Comparison of ENCODE assay signal across 20 cellular contexts in genomic region chr3:58006661-58007060, GRCh38. TPM values are rescaled to one million over a fixed set of nuclear protein-coding genes. Genes with fewer than 3 reads are reported as not detected.
DNase-seq lines count a peak whose midpoint lies in the region; ATAC-seq and TF ChIP-seq lines count a peak whose summit lies in the region.
"Had no signal": no experiment of that assay in that cellular context is flagged by ENCODE, and none has a peak within 500 bp of the region (broad histone marks: within the 10 kb centered on the region; RNA-seq: fewer than 3 reads in every experiment).

No MANE protein-coding gene starts in this region.

- peaks cover 47% of the 10 kb centered on the region for H3K79me2 ChIP-seq in mammary epithelial cell (ENCODE audit: insufficient read depth, low read length)

- no peak overlapping the region for H3K27ac ChIP-seq in CD4-positive, alpha-beta memory T cell (ENCODE audit: low read depth, low read length)
- H3K27ac ChIP-seq in mammary epithelial cell (ENCODE audit: insufficient read depth, low read depth, low read length): peak overlapping the region; percentile 96
- no peak overlapping the region for H3K27ac ChIP-seq in naive thymus-derived CD4-positive, alpha-beta T cell (ENCODE audit: low read depth, low read length)

- POLR2A ChIA-PET in CD4-positive, alpha-beta memory T cell (lab: Charles Lee; ENCODE audit: partially characterized antibody): no interaction called here
- POLR2A ChIA-PET in naive thymus-derived CD4-positive, alpha-beta T cell (lab: Charles Lee): no interaction called here

- no TSS peak for BruUV-seq in mammary epithelial cell (replicated peaks; lab: Mats Ljungman, UMichigan)

- no peaks in the 10 kb centered on the region for H3K9me3 Mint-ChIP-seq in CD4-positive, alpha-beta memory T cell
- H3K9me3 Mint-ChIP-seq in naive thymus-derived CD4-positive, alpha-beta T cell: no peaks in the 10 kb centered on the region
- H3K9me3 Mint-ChIP-seq: stimulated activated naive B cell treated with anti-CD40 and anti-IgM and Interleukin-4, amounts not matched to agents 10 μg/mL and 1 μg/mL and 100 μg/mL, for 72 hours had no signal

- no peak for TF ChIP-seq CTCF in mammary epithelial cell (conservative IDR thresholded peaks at IDR 0.05 in 1 of 2, IDR thresholded peaks at IDR 0.05 in 1 of 2; ENCODE audit: extremely low read depth in 1 of 2, insufficient read depth in 1 of 2, low read depth in 1 of 2, low read length in 2 of 2)

- peaks cover 11 to 35% (median 18%) of the 10 kb centered on the region in 4 donors for H3K4me1 Mint-ChIP-seq in CD4-positive, alpha-beta memory T cell
- peaks cover 18 to 26% (median 24%) of the 10 kb centered on the region in 7 donors for H3K4me1 Mint-ChIP-seq in naive thymus-derived CD4-positive, alpha-beta T cell

- peak overlapping the region in 3 of 7 donors; percentile 4 to 54 (median 29) for H3K27ac Mint-ChIP-seq in CD4-positive, alpha-beta memory T cell
- H3K27ac Mint-ChIP-seq in naive thymus-derived CD4-positive, alpha-beta T cell: peak overlapping the region in 1 of 9 donors; percentile 25
- H3K27ac Mint-ChIP-seq: stimulated activated naive B cell treated with anti-CD40 and anti-IgM and Interleukin-4, amounts not matched to agents 10 μg/mL and 1 μg/mL and 100 μg/mL, for 72 hours had no signal

- CTCF ChIA-PET in CD4-positive, alpha-beta memory T cell (lab: Charles Lee; ENCODE audit: partially characterized antibody): interaction anchor here (1.1 to 2.9 kb wide), 7 partner anchors 8 to 211 kb away, joined by 3 to 36 read pairs (median 5); no protein-coding TSS in a partner anchor
- CTCF ChIA-PET in mammary epithelial cell (lab: Charles Lee; ENCODE audit: low non-redundant PET): interaction anchor here (0.6 kb wide), 1 partner anchor 38 kb away, joined by 3 read pairs; no protein-coding TSS in a partner anchor
- CTCF ChIA-PET in naive thymus-derived CD4-positive, alpha-beta T cell (lab: Charles Lee): interaction anchor here (1.4 to 4.3 kb wide), 5 partner anchors 13 to 211 kb away, joined by 3 to 22 read pairs (median 11); no protein-coding TSS in a partner anchor

- in situ Hi-C loops in mammary epithelial cell (cut with MboI; ENCODE audit: low sequenced_read_pairs in 2 of 2): no loop called here

- no peaks in the 10 kb centered on the region for H3K9me3 ChIP-seq in CD4-positive, alpha-beta memory T cell (ENCODE audit: control insufficient read depth in 1 of 2, low read length in 2 of 2)
- no peaks in the 10 kb centered on the region for H3K9me3 ChIP-seq in mammary epithelial cell (replicated peaks; ENCODE audit: insufficient read depth, low read length)
- H3K9me3 ChIP-seq in naive thymus-derived CD4-positive, alpha-beta T cell (ENCODE audit: control insufficient read depth in 2 of 3, low read length in 3 of 3): no peaks in the 10 kb centered on the region
- H3K9me3 ChIP-seq: BE2C had no signal

- peaks cover 20% of the 10 kb centered on the region for H3K4me1 ChIP-seq in CD4-positive, alpha-beta memory T cell (ENCODE audit: insufficient read depth, low read length)
- peaks cover 35% of the 10 kb centered on the region for H3K4me1 ChIP-seq in mammary epithelial cell (ENCODE audit: insufficient read depth, low read length)
- peaks cover 9 to 17% of the 10 kb centered on the region in 2 donors for H3K4me1 ChIP-seq in naive thymus-derived CD4-positive, alpha-beta T cell (ENCODE audit: control insufficient read depth in 2 of 2, insufficient read depth in 2 of 2, low read length in 2 of 2)
- H3K4me1 ChIP-seq: BE2C had no signal

- peak overlapping the region; percentile 1 to 71 (median 18) for H3K4me3 Mint-ChIP-seq in CD4-positive, alpha-beta memory T cell
- H3K4me3 Mint-ChIP-seq in naive thymus-derived CD4-positive, alpha-beta T cell: peak overlapping the region in 8 of 10 donors; percentile 18 to 78 (median 43)
- H3K4me3 Mint-ChIP-seq: stimulated activated naive B cell treated with anti-CD40 and anti-IgM and Interleukin-4, amounts not matched to agents 10 μg/mL and 1 μg/mL and 100 μg/mL, for 72 hours had no signal

- no peaks in the 10 kb centered on the region for H3K36me3 Mint-ChIP-seq in CD4-positive, alpha-beta memory T cell
- H3K36me3 Mint-ChIP-seq in naive thymus-derived CD4-positive, alpha-beta T cell: no peaks in the 10 kb centered on the region

- ATAC-seq in naive thymus-derived CD4-positive, alpha-beta T cell: no peak
- ATAC-seq in HG03196 (IDR thresholded peaks at IDR 0.05; ENCODE audit: unreplicated experiment) (no peak), GM18520 (IDR thresholded peaks at IDR 0.05; ENCODE audit: unreplicated experiment) (no peak), HG03439 (IDR thresholded peaks at IDR 0.05; ENCODE audit: unreplicated experiment) (no peak)
- ATAC-seq: stimulated activated naive B cell treated with anti-CD40 and anti-IgM and Interleukin-4, amounts not matched to agents 10 μg/mL and 1 μg/mL and 100 μg/mL, for 72 hours had no signal

- no peak overlapping the region for H3K4me3 ChIP-seq in CD4-positive, alpha-beta memory T cell (ENCODE audit: low read length in 2 of 2)
- H3K4me3 ChIP-seq in mammary epithelial cell (replicated peaks in 1 of 3; ENCODE audit: insufficient read depth in 1 of 3, low read depth in 2 of 3, low read length in 3 of 3): no peak overlapping the region
- no peak overlapping the region for H3K4me3 ChIP-seq in naive thymus-derived CD4-positive, alpha-beta T cell (ENCODE audit: low read length)
- H3K4me3 ChIP-seq: hepatocyte had no signal

- intact Hi-C loops in CD4-positive, alpha-beta memory T cell (cut with micrococcal nuclease): loop anchor here (10.0 kb wide), 1 partner anchor 428 kb away; the partner anchor contains the start of gene PDHB
- intact Hi-C loops in mammary epithelial cell (cut with micrococcal nuclease): no loop called here
- intact Hi-C loops in naive thymus-derived CD4-positive, alpha-beta T cell (cut with micrococcal nuclease): loop anchor here in 1 of 2 donors (5.0 kb wide), 2 partner anchors 76 to 231 kb away; partner anchors contain the start of gene ABHD6

- H3K9ac ChIP-seq in mammary epithelial cell (ENCODE audit: insufficient read depth, low read length): peak overlapping the region; percentile 39

- H3K36me3 ChIP-seq in CD4-positive, alpha-beta memory T cell (ENCODE audit: insufficient read depth, low read length): no peaks in the 10 kb centered on the region
- H3K36me3 ChIP-seq in mammary epithelial cell (ENCODE audit: insufficient read depth, low read length): peaks cover 2% of the 10 kb centered on the region
- peaks cover 0 to 9% (median 0%) of the 10 kb centered on the region in 3 experiments for H3K36me3 ChIP-seq in naive thymus-derived CD4-positive, alpha-beta T cell (ENCODE audit: control insufficient read depth in 2 of 3, insufficient read depth in 3 of 3, low read length in 3 of 3)
- H3K36me3 ChIP-seq: BE2C had no signal

- no peaks in the 10 kb centered on the region for H3K27me3 Mint-ChIP-seq in CD4-positive, alpha-beta memory T cell
- H3K27me3 Mint-ChIP-seq in naive thymus-derived CD4-positive, alpha-beta T cell: no peaks in the 10 kb centered on the region
- H3K27me3 Mint-ChIP-seq: stimulated activated naive B cell treated with anti-CD40 and anti-IgM and Interleukin-4, amounts not matched to agents 10 μg/mL and 1 μg/mL and 100 μg/mL, for 72 hours had no signal

- no peak for DNase-seq in CD4-positive, alpha-beta memory T cell
- DNase-seq in NCI-H524 (lab: John Stamatoyannopoulos, UW) (peak; percentile 92 to 98), mammary epithelial cell (peak; percentile 47)
- no peak for DNase-seq in naive thymus-derived CD4-positive, alpha-beta T cell
- DNase-seq: amniotic stem cell; BE2C; cerebellar nuclear complex; DMS153; effector CD4-positive, alpha-beta T cell; kidney; NCI-H1417 treated with DMSO at 0.1 percent for 48 hours; NCI-H345; nucleus accumbens; Right ventricle myocardium superior; stimulated activated naive B cell treated with anti-CD40 and anti-IgM and Interleukin-4, amounts not matched to agents 10 μg/mL and 1 μg/mL and 100 μg/mL, for 72 hours; T-helper 2 cell had no signal

- WGBS in mammary epithelial cell (ENCODE audit: low coverage, missing lambda C conversion rate): 54% methylated on average over 6 of the region's 6 CpGs

- no peak overlapping the region for H2AFZ ChIP-seq in mammary epithelial cell (ENCODE audit: low read depth, low read length)
- H2AFZ ChIP-seq: hepatocyte had no signal

- H3K4me2 ChIP-seq in mammary epithelial cell (ENCODE audit: insufficient read depth, low read depth, low read length): no peak overlapping the region
- H3K4me2 ChIP-seq: hepatocyte had no signal

- H3K27me3 ChIP-seq in CD4-positive, alpha-beta memory T cell (ENCODE audit: insufficient read depth, low read length): no peaks in the 10 kb centered on the region
- no peaks in the 10 kb centered on the region for H3K27me3 ChIP-seq in mammary epithelial cell (ENCODE audit: insufficient read depth, low read length)
- H3K27me3 ChIP-seq in naive thymus-derived CD4-positive, alpha-beta T cell (ENCODE audit: control insufficient read depth in 2 of 2, insufficient read depth in 2 of 2, low read length in 2 of 2): no peaks in the 10 kb centered on the region
- H3K27me3 ChIP-seq: BE2C, hepatocyte had no signal

- dilution Hi-C loops in mammary epithelial cell (cut with HindIII; ENCODE audit: low sequenced_read_pairs): no loop called here

- H4K20me1 ChIP-seq in mammary epithelial cell (ENCODE audit: insufficient read depth, low read length): peaks cover 2% of the 10 kb centered on the region

RNA-seq across cellular contexts. Expression of gene FLNB, which starts 1.6 kb away (rescaled TPM):
- 10 to 100 TPM; 22.5 to 28.5 TPM for total RNA-seq in CD4-positive, alpha-beta memory T cell
- polyA plus RNA-seq in CD4-positive, alpha-beta memory T cell: 10 to 100 TPM in 1 of 2 donors, 1 to 10 TPM in 1; 3.9 to 14.6 TPM
- total RNA-seq in mammary epithelial cell: 1,000 to 10,000 TPM in 1 of 2 donors, 100 to 1,000 TPM in 1; 930 to 1,038 TPM
- 415 TPM for polyA plus RNA-seq in mammary epithelial cell
- 1,694 TPM for polyA minus RNA-seq in mammary epithelial cell
- 10 to 100 TPM; 39.3 to 66.7 (median 64.9) TPM for total RNA-seq in naive thymus-derived CD4-positive, alpha-beta T cell
- 10 to 100 TPM; 15.7 to 42.2 TPM for polyA plus RNA-seq in naive thymus-derived CD4-positive, alpha-beta T cell

Comparison
In these comparisons a context has a peak if more than half of its experiments do, and no peak if none do; other contexts are left out.
1. DNase-seq: peak in NCI-H524 (2 of 2) and mammary epithelial cell (single experiment); none in CD4-positive, alpha-beta memory T cell (0 of 5) and naive thymus-derived CD4-positive, alpha-beta T cell (0 of 9).
2. RNA of gene FLNB, which starts 1.6 kb away (total RNA-seq): 930 to 1,038 TPM in mammary epithelial cell; 39.3 to 66.7 TPM in naive thymus-derived CD4-positive, alpha-beta T cell and 22.5 to 28.5 TPM in CD4-positive, alpha-beta memory T cell; every median in the first group is over 10 times any median in the second.